Comparison of ENCODE assay signal across 8 cellular contexts in the genomic region with DNA sequence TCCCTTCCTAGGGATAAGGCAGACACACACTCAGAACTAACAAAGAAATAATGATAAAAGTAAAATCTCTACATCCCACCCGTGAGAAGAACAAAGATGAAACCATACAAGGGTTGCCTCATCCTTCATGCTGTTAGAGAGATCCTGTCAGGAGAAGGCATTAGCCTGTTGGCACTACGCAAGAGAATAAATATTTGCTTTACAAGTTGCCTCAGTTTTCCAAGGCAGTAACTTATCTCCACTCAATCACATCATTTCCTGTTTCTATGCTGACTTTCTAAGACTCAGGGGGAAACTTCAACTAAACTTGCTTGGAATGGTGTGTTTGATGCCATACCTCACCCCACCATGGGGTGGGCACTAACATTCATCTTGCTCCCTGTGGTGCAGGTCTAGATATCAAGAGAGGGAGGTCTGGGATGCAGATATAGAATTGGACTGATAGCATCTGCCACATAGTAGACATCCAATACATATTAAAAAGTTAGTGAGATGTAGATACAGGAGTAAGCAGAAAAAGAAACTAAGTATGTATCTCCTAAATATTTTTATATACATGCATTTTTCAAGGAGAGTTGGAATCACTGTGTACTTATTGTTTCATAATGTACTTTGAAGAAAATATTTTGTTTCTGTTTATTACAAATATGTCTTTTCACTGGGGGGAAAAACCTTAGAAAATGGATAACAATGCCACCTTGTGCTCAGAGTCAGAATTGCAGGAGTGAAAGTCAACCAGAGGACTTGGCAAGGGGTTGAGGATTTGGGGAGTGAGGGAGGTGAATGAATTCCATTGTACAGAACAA. TPM values are rescaled to one million over a fixed set of nuclear protein-coding genes. Genes with fewer than 3 reads are reported as not detected.
A peak's percentile ranks its signal among the peaks of the same experiment; 100 is the strongest.
DNase-seq lines count a peak whose midpoint lies in the region; ATAC-seq and TF ChIP-seq lines count a peak whose summit lies in the region.

No MANE protein-coding gene starts in this region.

- peaks cover 8% of the 10 kb centered on the region for H3K4me1 Mint-ChIP-seq in endodermal cell
- peaks cover 16% of the 10 kb centered on the region for H3K4me1 Mint-ChIP-seq in osteocyte (ENCODE audit: unreplicated experiment)

- no peak overlapping the region for H2AFZ ChIP-seq in OCI-LY1 (ENCODE audit: low read length)

- TF ChIP-seq CTCF in heart right ventricle (IDR thresholded peaks at IDR 0.05) (peak in 8 of 9 donors; percentile 8 to 73 (median 58)), OCI-LY1 (IDR thresholded peaks at IDR 0.05; ENCODE audit: low read length) (peak; percentile 57), endodermal cell (conservative IDR thresholded peaks at IDR 0.05) (peak; percentile 85), osteocyte (IDR thresholded peaks at IDR 0.05) (peak; percentile 71)

- H3K27ac ChIP-seq in heart right ventricle (no peak overlapping the region), OCI-LY1 (ENCODE audit: low read depth, low read length, poor library complexity, severe bottlenecking) (no peak overlapping the region), endodermal cell (ENCODE audit: low read depth, low read length) (no peak overlapping the region)

- H3K4me3 Mint-ChIP-seq in endodermal cell, result no peak overlapping the region
- no peak overlapping the region for H3K4me3 Mint-ChIP-seq in osteocyte (ENCODE audit: unreplicated experiment)

- H3K36me3 ChIP-seq in heart right ventricle (no peaks in the 10 kb centered on the region), OCI-LY1 (ENCODE audit: insufficient read depth, low read length) (no peaks in the 10 kb centered on the region), endodermal cell (ENCODE audit: control insufficient read depth, insufficient read depth, low read length) (no peaks in the 10 kb centered on the region)

- H3K9me3 ChIP-seq in heart right ventricle (no peaks in the 10 kb centered on the region), OCI-LY1 (ENCODE audit: low read length) (no peaks in the 10 kb centered on the region), endodermal cell (ENCODE audit: control insufficient read depth, low read length) (no peaks in the 10 kb centered on the region)

- H3K9me3 Mint-ChIP-seq in endodermal cell (peaks cover 8% of the 10 kb centered on the region), osteocyte (ENCODE audit: unreplicated experiment) (no peaks in the 10 kb centered on the region)

- no peaks in the 10 kb centered on the region for H3K27me3 Mint-ChIP-seq in endodermal cell (ENCODE audit: insufficient read depth)
- H3K27me3 Mint-ChIP-seq in osteocyte (ENCODE audit: unreplicated experiment), result no peaks in the 10 kb centered on the region

- no peaks in the 10 kb centered on the region for H3K36me3 Mint-ChIP-seq in endodermal cell (ENCODE audit: low read depth)
- H3K36me3 Mint-ChIP-seq in osteocyte (ENCODE audit: unreplicated experiment), result no peaks in the 10 kb centered on the region

- H3K27me3 ChIP-seq in heart right ventricle, result peaks cover 0 to 14% (median 0%) of the 10 kb centered on the region in 7 donors
- H3K27me3 ChIP-seq in OCI-LY1 (ENCODE audit: insufficient read depth, low read length), result no peaks in the 10 kb centered on the region
- no peaks in the 10 kb centered on the region for H3K27me3 ChIP-seq in endodermal cell (ENCODE audit: control insufficient read depth, insufficient read depth, low read length, poor library complexity, severe bottlenecking)

- H3K9me2 ChIP-seq in OCI-LY1 (ENCODE audit: low read depth, low read length), result no peaks in the 10 kb centered on the region

- H3K4me2 ChIP-seq in OCI-LY1 (ENCODE audit: low read length), result no peak overlapping the region

- no peak overlapping the region for H3K27ac Mint-ChIP-seq in endodermal cell
- H3K27ac Mint-ChIP-seq in osteocyte (ENCODE audit: unreplicated experiment), result peak overlapping the region; percentile 14

- peak in 1 of 2 donors; percentile 13 for DNase-seq in heart right ventricle
- DNase-seq in cardiac septum (ENCODE audit: low spot score), result no peak
- peak; percentile 62 for DNase-seq in endodermal cell
- DNase-seq in osteocyte (ENCODE audit: extremely low spot score, unreplicated experiment), result no peak

- ATAC-seq in heart right ventricle (no peak), HG02798 (IDR thresholded peaks at IDR 0.05; ENCODE audit: poor library complexity, unreplicated experiment) (peak; percentile 47), HG02973 (IDR thresholded peaks at IDR 0.05; ENCODE audit: unreplicated experiment) (no peak), HG03565 (IDR thresholded peaks at IDR 0.05; ENCODE audit: unreplicated experiment) (no peak)

- intact Hi-C loops in heart right ventricle (cut with DNase I), result loop anchor here in 4 of 10 donors (5.0 to 10.0 kb wide), 2 partner anchors 203 to 205 kb away; no protein-coding TSS in a partner anchor
- intact Hi-C loops in cardiac septum (cut with DNase I), result loop anchor here (5.0 kb wide), 1 partner anchor 205 kb away; no protein-coding TSS in a partner anchor

- H4K20me1 ChIP-seq in OCI-LY1 (ENCODE audit: insufficient read depth, low read length), result no peaks in the 10 kb centered on the region

- H3K9ac ChIP-seq in OCI-LY1 (ENCODE audit: low read length) (no peak overlapping the region), endodermal cell (ENCODE audit: extremely low read depth, low read length, poor library complexity, severe bottlenecking) (no peak overlapping the region)

- WGBS in heart right ventricle, 2 donors, result 69 to 72% methylated on average over 2 of the region's 2 CpGs
- WGBS in endodermal cell (ENCODE audit: insufficient coverage in 1 of 2, insufficient read length in 1 of 2), 2 experiments, result 67 to 86% methylated on average over 1 to 2 of the region's 2 CpGs

- H3K4me1 ChIP-seq in heart right ventricle (no peaks in the 10 kb centered on the region), OCI-LY1 (ENCODE audit: insufficient read depth, low read length, severe bottlenecking) (no peaks in the 10 kb centered on the region), endodermal cell (ENCODE audit: control insufficient read depth, insufficient read depth, low read length) (no peaks in the 10 kb centered on the region)

- no peaks in the 10 kb centered on the region for H3F3A ChIP-seq in OCI-LY1 (ENCODE audit: insufficient read depth, low read length)

- no peaks in the 10 kb centered on the region for H3K79me2 ChIP-seq in OCI-LY1 (ENCODE audit: insufficient read depth, low read length)

- no peak overlapping the region for H3K4me3 ChIP-seq in heart right ventricle
- H3K4me3 ChIP-seq in OCI-LY1 (ENCODE audit: low read depth, low read length, poor library complexity, severe bottlenecking), result no peak overlapping the region
- H3K4me3 ChIP-seq in endodermal cell (ENCODE audit: low read length), result no peak overlapping the region

RNA-seq across cellular contexts. Expression of a gene that starts 57.2 kb away (rescaled TPM):
- 10 to 100 TPM; 32.1 to 61.6 (median 46.3) TPM for total RNA-seq in heart right ventricle
- polyA plus RNA-seq in heart right ventricle, result 10 to 100 TPM; 34.7 to 38.2 TPM
- total RNA-seq in cardiac septum, result 34.3 TPM
- 10 to 100 TPM; 65.1 to 71.0 TPM for total RNA-seq in endodermal cell
- polyA plus RNA-seq in endodermal cell (2013, experiment 1 of 2), result 103 TPM
- polyA plus RNA-seq in endodermal cell (2013, experiment 2 of 2), result 98.1 TPM
- total RNA-seq in osteocyte, result 50.9 and 51.9 TPM in 2 replicates
